9 cellular contexts compared by ENCODE assay signal in genomic region chr10:114498413-114499111, GRCh38.
DNase-seq lines count a peak whose midpoint lies in the region; ATAC-seq lines count a peak whose summit lies in the region.
"Had no signal": no experiment of that assay in that cellular context is flagged by ENCODE, and none has a peak within 500 bp of the region (broad histone marks: within the 10 kb centered on the region; RNA-seq: fewer than 3 reads in every experiment).

No MANE protein-coding gene starts in this region.

- no peaks in the 10 kb centered on the region for H3K27me3 ChIP-seq in H7 (ENCODE audit: control insufficient read depth, insufficient read depth, low read length)

- DNase-seq in germinal center (ENCODE audit: low spot score) (peak; percentile 26), cerebellum (ENCODE audit: low spot score) (no peak), NCI-H748 (lab: John Stamatoyannopoulos, UW; ENCODE audit: unreplicated experiment) (no peak), H7 (no peak)
- DNase-seq in activated CD4-positive, alpha-beta T cell treated with anti-CD3 and anti-CD28 coated beads for 1 hour: no peak
- DNase-seq: NCI-H345 had no signal

- no peaks in the 10 kb centered on the region for H3K36me3 ChIP-seq in H7 (replicated peaks; ENCODE audit: control insufficient read depth, insufficient read depth, low read length)

- ATAC-seq in GM18498 (IDR thresholded peaks at IDR 0.05; ENCODE audit: unreplicated experiment) (peak; percentile 73), GM21423 (IDR thresholded peaks at IDR 0.05; ENCODE audit: unreplicated experiment) (peak; percentile 71), HG03469 (IDR thresholded peaks at IDR 0.05; ENCODE audit: unreplicated experiment) (peak; percentile 36)

- H3K4me3 ChIP-seq in H7 (ENCODE audit: insufficient read depth, low read depth, low read length): no peak overlapping the region
